23 cellular contexts compared by ENCODE assay signal in genomic region chr19:51063664-51064063, GRCh38. TPM values are rescaled to one million over a fixed set of nuclear protein-coding genes. Genes with fewer than 3 reads are reported as not detected.
DNase-seq lines count a peak whose midpoint lies in the region; ATAC-seq and TF ChIP-seq lines count a peak whose summit lies in the region.
"Had no signal": no experiment of that assay in that cellular context is flagged by ENCODE, and none has a peak within 500 bp of the region (broad histone marks: within the 10 kb centered on the region; RNA-seq: fewer than 3 reads in every experiment).

No MANE protein-coding gene starts in this region.

- H3K4me3 ChIP-seq in GM23338: no peak overlapping the region
- no peak overlapping the region for H3K4me3 ChIP-seq in endodermal cell (ENCODE audit: low read length)
- H3K4me3 ChIP-seq in naive thymus-derived CD4-positive, alpha-beta T cell (ENCODE audit: low read length): no peak overlapping the region
- no peak overlapping the region for H3K4me3 ChIP-seq in thyroid gland (replicated peaks in 1 of 3)

- peaks cover 2% of the 10 kb centered on the region for H3K27me3 Mint-ChIP-seq in GM23338 (ENCODE audit: insufficient read depth, low read depth, poor library complexity)
- H3K27me3 Mint-ChIP-seq in endodermal cell (ENCODE audit: insufficient read depth): peaks cover 28% of the 10 kb centered on the region
- peaks cover 23 to 69% (median 61%) of the 10 kb centered on the region in 5 donors for H3K27me3 Mint-ChIP-seq in naive thymus-derived CD4-positive, alpha-beta T cell
- peaks cover 30% of the 10 kb centered on the region for H3K27me3 Mint-ChIP-seq in progenitor cell of endocrine pancreas
- peaks cover 35% of the 10 kb centered on the region for H3K27me3 Mint-ChIP-seq in activated CD8-positive, alpha-beta T cell treated with anti-CD3 and anti-CD28 coated beads for 36 hours

- no peaks in the 10 kb centered on the region for H3F3A ChIP-seq in GM23338 (replicated peaks; ENCODE audit: low read depth)

- H4K20me1 ChIP-seq in GM23338 (replicated peaks; ENCODE audit: insufficient read depth): no peaks in the 10 kb centered on the region

- H3K27ac ChIP-seq in GM23338 (ENCODE audit: low read depth) (no peak overlapping the region), endodermal cell (ENCODE audit: low read depth, low read length) (no peak overlapping the region), thyroid gland (no peak overlapping the region)
- H3K27ac ChIP-seq in naive thymus-derived CD4-positive, alpha-beta T cell (ENCODE audit: low read depth, low read length): no peak overlapping the region

- H3K9me3 ChIP-seq in endodermal cell (ENCODE audit: control insufficient read depth, low read length) (no peaks in the 10 kb centered on the region), thyroid gland (no peaks in the 10 kb centered on the region)
- no peaks in the 10 kb centered on the region for H3K9me3 ChIP-seq in naive thymus-derived CD4-positive, alpha-beta T cell (ENCODE audit: control insufficient read depth in 2 of 3, low read length in 3 of 3)
- H3K9me3 ChIP-seq: BE2C had no signal

- no peak for ATAC-seq in GM23338
- ATAC-seq in naive thymus-derived CD4-positive, alpha-beta T cell: no peak
- ATAC-seq in activated CD8-positive, alpha-beta T cell treated with anti-CD3 and anti-CD28 coated beads for 36 hours: no peak

- no peak for TF ChIP-seq POLR2A in thyroid gland (IDR thresholded peaks at IDR 0.05)

- no peak for DNase-seq in GM23338 (ENCODE audit: low spot score)
- DNase-seq in endodermal cell: no peak
- DNase-seq in naive thymus-derived CD4-positive, alpha-beta T cell: no peak
- DNase-seq in progenitor cell of endocrine pancreas (ENCODE audit: low spot score, unreplicated experiment): no peak
- no peak for DNase-seq in thyroid gland
- DNase-seq in activated CD8-positive, alpha-beta T cell treated with anti-CD3 and anti-CD28 coated beads for 36 hours: no peak
- no peak for DNase-seq in NCI-H446 treated with DMSO at 0.1 percent for 48 hours (lab: John Stamatoyannopoulos, UW)
- no peak for DNase-seq in activated naive CD4-positive, alpha-beta T cell treated with Interleukin-2 at 50 U/mL for 16 hours
- DNase-seq: BE2C; CD4-positive, alpha-beta T cell; DMS153; EL; GOT3; HFFc6; KG1; NCI-H1105 treated with DMSO at 0.1 percent for 48 hours; NCI-H1694 treated with DMSO at 0.1 percent for 48 hours; NCI-H510A treated with DMSO at 0.1 percent for 48 hours; NCI-H82; OCI-M1; RPMI8226; SHP77 treated with DMSO at 0.1 percent for 48 hours had no signal

- H3K79me2 ChIP-seq in GM23338 (replicated peaks; ENCODE audit: insufficient read depth): no peaks in the 10 kb centered on the region

- no peak overlapping the region for H3K4me2 ChIP-seq in GM23338

- WGBS in endodermal cell (ENCODE audit: insufficient coverage in 1 of 2, insufficient read length in 1 of 2), 2 experiments: 97 to 100% methylated on average over 4 to 7 of the region's 7 CpGs
- WGBS in thyroid gland, 2 donors: 85 to 90% methylated on average over 7 of the region's 7 CpGs

- TF ChIP-seq CTCF in GM23338 (conservative IDR thresholded peaks at IDR 0.05; ENCODE audit: low read depth in 2 of 2): no peak
- TF ChIP-seq CTCF in endodermal cell (conservative IDR thresholded peaks at IDR 0.05): no peak
- no peak for TF ChIP-seq CTCF in progenitor cell of endocrine pancreas (IDR thresholded peaks at IDR 0.05; ENCODE audit: unreplicated experiment)
- TF ChIP-seq CTCF in thyroid gland (IDR thresholded peaks at IDR 0.05): no peak
- TF ChIP-seq CTCF in activated CD8-positive, alpha-beta T cell treated with anti-CD3 and anti-CD28 coated beads for 36 hours (IDR thresholded peaks at IDR 0.05): no peak

- no peak overlapping the region for H2AFZ ChIP-seq in GM23338

- H3K9me2 ChIP-seq in GM23338 (ENCODE audit: insufficient read depth): peaks cover 23% of the 10 kb centered on the region

- no peak overlapping the region for H3K9ac ChIP-seq in endodermal cell (ENCODE audit: extremely low read depth, low read length, poor library complexity, severe bottlenecking)

- H3K4me1 ChIP-seq in GM23338 (ENCODE audit: insufficient read depth) (peaks cover 11% of the 10 kb centered on the region; the same call in 1 of the 2 replicates), endodermal cell (ENCODE audit: control insufficient read depth, insufficient read depth, low read length) (no peaks in the 10 kb centered on the region), thyroid gland (peaks cover 4 to 7% of the 10 kb centered on the region in 2 donors)
- no peaks in the 10 kb centered on the region for H3K4me1 ChIP-seq in naive thymus-derived CD4-positive, alpha-beta T cell (ENCODE audit: control insufficient read depth in 2 of 2, insufficient read depth in 2 of 2, low read length in 2 of 2)
- H3K4me1 ChIP-seq: BE2C had no signal

- peak overlapping the region; percentile 44 for H3K4me3 Mint-ChIP-seq in GM23338
- H3K4me3 Mint-ChIP-seq in endodermal cell: peak overlapping the region; percentile 59
- H3K4me3 Mint-ChIP-seq in naive thymus-derived CD4-positive, alpha-beta T cell: peak overlapping the region in 8 of 10 donors; percentile 4 to 63 (median 37)
- H3K4me3 Mint-ChIP-seq in progenitor cell of endocrine pancreas (ENCODE audit: low read depth): peak overlapping the region; percentile 50
- H3K4me3 Mint-ChIP-seq in activated CD8-positive, alpha-beta T cell treated with anti-CD3 and anti-CD28 coated beads for 36 hours: no peak overlapping the region
- H3K4me3 Mint-ChIP-seq: CD4-positive, alpha-beta T cell; HFFc6 had no signal

- H3K36me3 Mint-ChIP-seq in GM23338 (ENCODE audit: low read depth) (no peaks in the 10 kb centered on the region), endodermal cell (ENCODE audit: low read depth) (no peaks in the 10 kb centered on the region), progenitor cell of endocrine pancreas (ENCODE audit: insufficient read depth) (no peaks in the 10 kb centered on the region)
- H3K36me3 Mint-ChIP-seq in naive thymus-derived CD4-positive, alpha-beta T cell: peaks cover 0 to 15% (median 0%) of the 10 kb centered on the region in 5 donors
- no peaks in the 10 kb centered on the region for H3K36me3 Mint-ChIP-seq in activated CD8-positive, alpha-beta T cell treated with anti-CD3 and anti-CD28 coated beads for 36 hours (ENCODE audit: low read depth)

- peaks cover 7% of the 10 kb centered on the region for H3K4me1 Mint-ChIP-seq in GM23338
- H3K4me1 Mint-ChIP-seq in endodermal cell: peaks cover 7% of the 10 kb centered on the region
- peaks cover 0 to 8% (median 4%) of the 10 kb centered on the region in 7 donors for H3K4me1 Mint-ChIP-seq in naive thymus-derived CD4-positive, alpha-beta T cell
- H3K4me1 Mint-ChIP-seq in progenitor cell of endocrine pancreas (ENCODE audit: low read depth): peaks cover 4% of the 10 kb centered on the region
- peaks cover 2% of the 10 kb centered on the region for H3K4me1 Mint-ChIP-seq in activated CD8-positive, alpha-beta T cell treated with anti-CD3 and anti-CD28 coated beads for 36 hours (ENCODE audit: low read depth)

- no peaks in the 10 kb centered on the region; the same call in 1 of the 2 replicates for H3K36me3 ChIP-seq in GM23338 (ENCODE audit: insufficient read depth)
- no peaks in the 10 kb centered on the region for H3K36me3 ChIP-seq in endodermal cell (ENCODE audit: control insufficient read depth, insufficient read depth, low read length)
- no peaks in the 10 kb centered on the region for H3K36me3 ChIP-seq in naive thymus-derived CD4-positive, alpha-beta T cell (ENCODE audit: control insufficient read depth in 2 of 3, insufficient read depth in 3 of 3, low read length in 3 of 3)
- H3K36me3 ChIP-seq in thyroid gland: no peaks in the 10 kb centered on the region
- H3K36me3 ChIP-seq: BE2C had no signal

- POLR2A ChIA-PET in naive thymus-derived CD4-positive, alpha-beta T cell (lab: Charles Lee): no interaction called here
- POLR2A ChIA-PET in activated CD8-positive, alpha-beta T cell treated with anti-CD3 and anti-CD28 coated beads for 36 hours (lab: Charles Lee): no interaction called here

- intact Hi-C loops in naive thymus-derived CD4-positive, alpha-beta T cell (cut with micrococcal nuclease): no loop called here
- intact Hi-C loops in thyroid gland (cut with DNase I): no loop called here
- intact Hi-C loops in activated CD8-positive, alpha-beta T cell treated with anti-CD3 and anti-CD28 coated beads for 36 hours (cut with micrococcal nuclease): no loop called here

- H3K27me3 ChIP-seq in GM23338 (ENCODE audit: insufficient read depth) (no peaks in the 10 kb centered on the region), endodermal cell (ENCODE audit: control insufficient read depth, insufficient read depth, low read length, poor library complexity, severe bottlenecking) (peaks cover 9% of the 10 kb centered on the region), thyroid gland (no peaks in the 10 kb centered on the region)
- peaks cover 0 to 21% of the 10 kb centered on the region in 2 donors for H3K27me3 ChIP-seq in naive thymus-derived CD4-positive, alpha-beta T cell (ENCODE audit: control insufficient read depth in 2 of 2, insufficient read depth in 2 of 2, low read length in 2 of 2)

- H3K27ac Mint-ChIP-seq in GM23338 (no peak overlapping the region), endodermal cell (no peak overlapping the region), progenitor cell of endocrine pancreas (no peak overlapping the region)
- no peak overlapping the region for H3K27ac Mint-ChIP-seq in naive thymus-derived CD4-positive, alpha-beta T cell
- H3K27ac Mint-ChIP-seq in activated CD8-positive, alpha-beta T cell treated with anti-CD3 and anti-CD28 coated beads for 36 hours: no peak overlapping the region
- H3K27ac Mint-ChIP-seq: CD4-positive, alpha-beta T cell; HFFc6 had no signal

- CTCF ChIA-PET in naive thymus-derived CD4-positive, alpha-beta T cell (lab: Charles Lee): no interaction called here
- CTCF ChIA-PET in activated CD8-positive, alpha-beta T cell treated with anti-CD3 and anti-CD28 coated beads for 36 hours (lab: Charles Lee): no interaction called here

- H3K9me3 Mint-ChIP-seq in GM23338 (no peaks in the 10 kb centered on the region; the same call in 1 of the 3 replicates), endodermal cell (no peaks in the 10 kb centered on the region), progenitor cell of endocrine pancreas (ENCODE audit: low read depth) (peaks cover 9% of the 10 kb centered on the region)
- H3K9me3 Mint-ChIP-seq in naive thymus-derived CD4-positive, alpha-beta T cell: peaks cover 0 to 17% (median 4%) of the 10 kb centered on the region in 11 donors
- no peaks in the 10 kb centered on the region for H3K9me3 Mint-ChIP-seq in activated CD8-positive, alpha-beta T cell treated with anti-CD3 and anti-CD28 coated beads for 36 hours
- H3K9me3 Mint-ChIP-seq: CD4-positive, alpha-beta T cell had no signal

RNA-seq across cellular contexts. Expression of gene KLK13, which starts 1.2 kb away (rescaled TPM):
- 1.1 and 5.7 TPM in 2 replicates for total RNA-seq in GM23338 (2014; rRNA removed; shearing (Covaris generic))
- 3.6 and 4.5 TPM in 2 replicates for polyA plus RNA-seq in GM23338 (2016; fragmentation: Nextera tagmentation; extraction: Ambion mirVana)
- 1 to 10 TPM in 1 of 2 donors, under 1 TPM in 1; 0.42 to 3.4 TPM for total RNA-seq in endodermal cell
- not detected for polyA plus RNA-seq in endodermal cell (2013, experiment 1 of 2)
- not detected for polyA plus RNA-seq in endodermal cell (2013, experiment 2 of 2)
- total RNA-seq in naive thymus-derived CD4-positive, alpha-beta T cell: not detected
- not detected for polyA plus RNA-seq in naive thymus-derived CD4-positive, alpha-beta T cell
- total RNA-seq in progenitor cell of endocrine pancreas: 1.1 and 1.6 TPM in 2 replicates
- under 1 TPM in 2 of 4 donors, not detected in 2; 0.22 to 0.73 TPM for total RNA-seq in thyroid gland
- total RNA-seq in activated CD8-positive, alpha-beta T cell treated with anti-CD3 and anti-CD28 coated beads for 36 hours: not detected
- total RNA-seq: CD4-positive, alpha-beta T cell; HFFc6; HT-29 had no signal

RNA-seq across cellular contexts. Expression of gene KLK14, which starts 19.0 kb away (rescaled TPM):
- total RNA-seq in GM23338 (2014; rRNA removed; shearing (Covaris generic)): not detected in 2 replicates
- polyA plus RNA-seq in GM23338 (2016; fragmentation: Nextera tagmentation; extraction: Ambion mirVana): 0.42 and 0.52 TPM in 2 replicates
- total RNA-seq in endodermal cell (under 1 TPM; 0.55 to 0.71 TPM), progenitor cell of endocrine pancreas (0.62 and 0.89 TPM in 2 replicates), thyroid gland (not detected)
- polyA plus RNA-seq in endodermal cell (2013, experiment 1 of 2): 0.39 TPM
- polyA plus RNA-seq in endodermal cell (2013, experiment 2 of 2): not detected
- under 1 TPM; 0.34 to 0.92 (median 0.66) TPM for total RNA-seq in naive thymus-derived CD4-positive, alpha-beta T cell
- polyA plus RNA-seq in naive thymus-derived CD4-positive, alpha-beta T cell: not detected
- under 1 TPM; 0.32 to 0.43 TPM for total RNA-seq in activated CD8-positive, alpha-beta T cell treated with anti-CD3 and anti-CD28 coated beads for 36 hours
- total RNA-seq: HT-29 had no signal

RNA-seq across cellular contexts. Expression of gene KLK12, which starts 28.9 kb away (rescaled TPM):
- not detected in 2 replicates for total RNA-seq in GM23338 (2014; rRNA removed; shearing (Covaris generic))
- not detected in 2 replicates for polyA plus RNA-seq in GM23338 (2016; fragmentation: Nextera tagmentation; extraction: Ambion mirVana)
- total RNA-seq in endodermal cell (not detected), progenitor cell of endocrine pancreas (0.44 and 1.0 TPM in 2 replicates), thyroid gland (not detected)
- polyA plus RNA-seq in endodermal cell (2013, experiment 1 of 2): not detected
- not detected for polyA plus RNA-seq in endodermal cell (2013, experiment 2 of 2)
- not detected for total RNA-seq in naive thymus-derived CD4-positive, alpha-beta T cell
- polyA plus RNA-seq in naive thymus-derived CD4-positive, alpha-beta T cell: not detected
- not detected for total RNA-seq in activated CD8-positive, alpha-beta T cell treated with anti-CD3 and anti-CD28 coated beads for 36 hours
- total RNA-seq: CD4-positive, alpha-beta T cell; HFFc6 had no signal

RNA-seq across cellular contexts. Expression of gene KLK11, which starts 37.2 kb away (rescaled TPM):
- not detected in 2 replicates for total RNA-seq in GM23338 (2014; rRNA removed; shearing (Covaris generic))
- 0.28 TPM in 1 of 2 replicates, not detected in the other for polyA plus RNA-seq in GM23338 (2016; fragmentation: Nextera tagmentation; extraction: Ambion mirVana)
- total RNA-seq in endodermal cell: 1 to 10 TPM in 1 of 2 donors, under 1 TPM in 1; 0.29 to 2.5 TPM
- not detected for polyA plus RNA-seq in endodermal cell (2013, experiment 1 of 2)
- not detected for polyA plus RNA-seq in endodermal cell (2013, experiment 2 of 2)
- not detected for total RNA-seq in naive thymus-derived CD4-positive, alpha-beta T cell
- not detected for polyA plus RNA-seq in naive thymus-derived CD4-positive, alpha-beta T cell
- total RNA-seq in progenitor cell of endocrine pancreas: not detected in 2 replicates
- total RNA-seq in thyroid gland: under 1 TPM in 2 of 4 donors, not detected in 2; 0.40 to 0.93 TPM
- total RNA-seq in activated CD8-positive, alpha-beta T cell treated with anti-CD3 and anti-CD28 coated beads for 36 hours: not detected
- total RNA-seq: CD4-positive, alpha-beta T cell; HFFc6 had no signal

RNA-seq across cellular contexts. Expression of gene KLK10, which starts 44.2 kb away (rescaled TPM):
- total RNA-seq in GM23338 (2014; rRNA removed; shearing (Covaris generic)): 4.9 and 6.6 TPM in 2 replicates
- polyA plus RNA-seq in GM23338 (2016; fragmentation: Nextera tagmentation; extraction: Ambion mirVana): 6.0 and 6.1 TPM in 2 replicates
- under 1 TPM; 0.46 to 0.91 TPM for total RNA-seq in endodermal cell
- 0.50 TPM for polyA plus RNA-seq in endodermal cell (2013, experiment 1 of 2)
- polyA plus RNA-seq in endodermal cell (2013, experiment 2 of 2): 0.21 TPM
- not detected for total RNA-seq in naive thymus-derived CD4-positive, alpha-beta T cell
- not detected for polyA plus RNA-seq in naive thymus-derived CD4-positive, alpha-beta T cell
- not detected in 2 replicates for total RNA-seq in progenitor cell of endocrine pancreas
- total RNA-seq in thyroid gland: under 1 TPM in 1 of 4 donors, not detected in 3; 0.63 TPM
- not detected for total RNA-seq in activated CD8-positive, alpha-beta T cell treated with anti-CD3 and anti-CD28 coated beads for 36 hours
- total RNA-seq: CD4-positive, alpha-beta T cell; HFFc6 had no signal
